Comparison of ENCODE assay signal across 19 cellular contexts in the genomic region with DNA sequence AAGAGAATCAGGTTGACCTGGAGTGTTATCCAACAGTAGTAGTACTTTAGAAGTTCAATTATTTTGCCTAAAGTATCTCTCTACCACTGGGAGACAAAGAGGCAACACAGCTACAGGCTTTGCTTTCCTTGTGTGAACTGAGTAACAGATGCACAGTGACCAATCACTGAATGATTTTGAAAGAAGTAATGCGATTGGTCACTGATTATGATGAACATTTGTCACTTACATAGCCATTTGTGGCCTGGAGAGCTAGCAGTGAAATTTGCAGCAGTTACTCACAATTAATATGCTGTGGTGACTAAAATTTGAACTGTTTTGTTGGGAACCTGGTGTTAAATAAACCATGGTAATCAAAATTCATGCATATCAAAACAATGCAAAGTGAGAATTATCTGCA.
A peak's percentile ranks its signal among the peaks of the same experiment; 100 is the strongest.
DNase-seq lines count a peak whose midpoint lies in the region; ATAC-seq, FAIRE-seq and TF ChIP-seq lines count a peak whose summit lies in the region.
"Had no signal": no experiment of that assay in that cellular context is flagged by ENCODE, and none has a peak within 500 bp of the region (broad histone marks: within the 10 kb centered on the region; RNA-seq: fewer than 3 reads in every experiment).

No MANE protein-coding gene starts in this region.

- H2AFZ ChIP-seq in mammary epithelial cell (ENCODE audit: low read depth, low read length) (peak overlapping the region; percentile 26), smooth muscle cell (ENCODE audit: low read depth) (no peak overlapping the region)

- H3K27ac ChIP-seq in mammary epithelial cell (ENCODE audit: insufficient read depth, low read depth, low read length), result peak overlapping the region; percentile 90
- peak overlapping the region; percentile 90 for H3K27ac ChIP-seq in smooth muscle cell (ENCODE audit: low read depth)

- no peaks in the 10 kb centered on the region for H3K27me3 ChIP-seq in mammary epithelial cell (ENCODE audit: insufficient read depth, low read length)
- no peaks in the 10 kb centered on the region for H3K27me3 ChIP-seq in bronchial epithelial cell (ENCODE audit: control insufficient read depth, insufficient read depth, low read length)
- no peaks in the 10 kb centered on the region for H3K27me3 ChIP-seq in smooth muscle cell (ENCODE audit: low read depth)

- no peaks in the 10 kb centered on the region for H4K20me1 ChIP-seq in mammary epithelial cell (ENCODE audit: insufficient read depth, low read length)
- H4K20me1 ChIP-seq in smooth muscle cell (ENCODE audit: low read depth), result no peaks in the 10 kb centered on the region

- CTCF ChIA-PET in mammary epithelial cell (lab: Charles Lee; ENCODE audit: low non-redundant PET) (no interaction called here), MCF 10A (lab: Yijun Ruan, JAX) (no interaction called here)

- H3K36me3 ChIP-seq in mammary epithelial cell (ENCODE audit: insufficient read depth, low read length) (no peaks in the 10 kb centered on the region), bronchial epithelial cell (ENCODE audit: control insufficient read depth, insufficient read depth, low read length) (no peaks in the 10 kb centered on the region), smooth muscle cell (ENCODE audit: low read depth) (no peaks in the 10 kb centered on the region)

- H3K36me3 Mint-ChIP-seq in MCF 10A (ENCODE audit: insufficient read depth, unreplicated experiment), result no peaks in the 10 kb centered on the region
- H3K36me3 Mint-ChIP-seq: stimulated activated memory B cell treated with anti-CD40 and anti-IgM and Interleukin-4, amounts not matched to agents 10 μg/mL and 1 μg/mL and 100 μg/mL, for 72 hours; type B pancreatic cell had no signal

- intact Hi-C loops in mammary epithelial cell (cut with micrococcal nuclease) (no loop called here), MCF 10A (cut with micrococcal nuclease) (no loop called here)

- H3K4me1 ChIP-seq in mammary epithelial cell (ENCODE audit: insufficient read depth, low read length) (peaks cover 45% of the 10 kb centered on the region), smooth muscle cell (ENCODE audit: low read depth) (no peaks in the 10 kb centered on the region)

- H3K27ac Mint-ChIP-seq in MCF 10A (ENCODE audit: low read depth, unreplicated experiment), result no peak overlapping the region
- H3K27ac Mint-ChIP-seq: stimulated activated memory B cell treated with anti-CD40 and anti-IgM and Interleukin-4, amounts not matched to agents 10 μg/mL and 1 μg/mL and 100 μg/mL, for 72 hours; type B pancreatic cell had no signal

- DNase-seq in mammary epithelial cell, result peak; percentile 38
- no peak for DNase-seq in MCF 10A (ENCODE audit: unreplicated experiment)
- peak; percentile 52 for DNase-seq in RCC 7860 (ENCODE audit: low spot score)
- peak; percentile 27 for DNase-seq in bronchial epithelial cell (ENCODE audit: low read depth)
- no peak for DNase-seq in smooth muscle cell (lab: John Stamatoyannopoulos, UW; ENCODE audit: unreplicated experiment)
- no peak for DNase-seq in dedifferentiated amniotic fluid mesenchymal stem cell (ENCODE audit: extremely low spot score)
- no peak for DNase-seq in NCI-H2081 (lab: John Stamatoyannopoulos, UW)
- DNase-seq: activated CD4-positive, alpha-beta T cell treated with anti-CD3 and anti-CD28 coated beads, Interleukin-2, amount 50 U/mL, for 4 hours; activated naive CD4-positive, alpha-beta T cell; AML-193; caudate nucleus; NCI-H774 had no signal

- POLR2A ChIA-PET in MCF 10A (lab: Yijun Ruan, JAX), result interaction anchor here (0.9 kb wide), 1 partner anchor 88 kb away, joined by 3 read pairs; no protein-coding TSS in a partner anchor

- no peak overlapping the region for H3K4me3 Mint-ChIP-seq in MCF 10A (ENCODE audit: unreplicated experiment)
- H3K4me3 Mint-ChIP-seq: stimulated activated memory B cell treated with anti-CD40 and anti-IgM and Interleukin-4, amounts not matched to agents 10 μg/mL and 1 μg/mL and 100 μg/mL, for 72 hours; type B pancreatic cell had no signal

- FAIRE-seq in RCC 7860 (lab: Jason Lieb, UNC), result peak; percentile 53
- no peak for FAIRE-seq in bronchial epithelial cell (lab: Jason Lieb, UNC)
- FAIRE-seq: D721Med had no signal

- no peak for TF ChIP-seq CTCF in mammary epithelial cell (conservative IDR thresholded peaks at IDR 0.05 in 1 of 2, IDR thresholded peaks at IDR 0.05 in 1 of 2; ENCODE audit: extremely low read depth in 1 of 2, insufficient read depth in 1 of 2, low read depth in 1 of 2, low read length in 2 of 2)
- TF ChIP-seq CTCF in MCF 10A (IDR thresholded peaks at IDR 0.05; ENCODE audit: unreplicated experiment), result no peak
- TF ChIP-seq CTCF in bronchial epithelial cell (IDR thresholded peaks at IDR 0.05; ENCODE audit: insufficient read depth, low read length, severe bottlenecking), result no peak
- TF ChIP-seq CTCF in smooth muscle cell (IDR thresholded peaks at IDR 0.05; ENCODE audit: borderline replicate concordance, insufficient read depth, poor library complexity, severe bottlenecking), result no peak

- in situ Hi-C loops in mammary epithelial cell (cut with MboI; ENCODE audit: low sequenced_read_pairs in 2 of 2), result no loop called here

- peaks cover 17% of the 10 kb centered on the region for H3K27me3 Mint-ChIP-seq in MCF 10A (ENCODE audit: insufficient read depth, unreplicated experiment)
- H3K27me3 Mint-ChIP-seq: stimulated activated memory B cell treated with anti-CD40 and anti-IgM and Interleukin-4, amounts not matched to agents 10 μg/mL and 1 μg/mL and 100 μg/mL, for 72 hours; type B pancreatic cell had no signal

- H3K9me3 Mint-ChIP-seq in MCF 10A (ENCODE audit: unreplicated experiment), result no peaks in the 10 kb centered on the region
- H3K9me3 Mint-ChIP-seq: stimulated activated memory B cell treated with anti-CD40 and anti-IgM and Interleukin-4, amounts not matched to agents 10 μg/mL and 1 μg/mL and 100 μg/mL, for 72 hours had no signal

- H3K4me1 Mint-ChIP-seq in MCF 10A (ENCODE audit: insufficient read depth, unreplicated experiment), result peaks cover 18% of the 10 kb centered on the region

- BruUV-seq in mammary epithelial cell (replicated peaks; lab: Mats Ljungman, UMichigan) (no TSS peak), MCF 10A (replicated peaks; lab: Mats Ljungman, UMichigan) (no TSS peak)

- H3K4me2 ChIP-seq in mammary epithelial cell (ENCODE audit: insufficient read depth, low read depth, low read length) (peak overlapping the region; percentile 41), smooth muscle cell (no peak overlapping the region)

- H3K79me2 ChIP-seq in mammary epithelial cell (ENCODE audit: insufficient read depth, low read length), result no peaks in the 10 kb centered on the region
- H3K79me2 ChIP-seq in smooth muscle cell (ENCODE audit: low read depth), result no peaks in the 10 kb centered on the region

- H3K9ac ChIP-seq in mammary epithelial cell (ENCODE audit: insufficient read depth, low read length) (peak overlapping the region; percentile 47), smooth muscle cell (ENCODE audit: low read depth) (peak overlapping the region; percentile 31)

- no peaks in the 10 kb centered on the region for H3F3A ChIP-seq in smooth muscle cell (ENCODE audit: low read depth)

- no peaks in the 10 kb centered on the region for H3K9me3 ChIP-seq in mammary epithelial cell (replicated peaks; ENCODE audit: insufficient read depth, low read length)
- H3K9me3 ChIP-seq in smooth muscle cell (replicated peaks; ENCODE audit: low read depth), result no peaks in the 10 kb centered on the region

- dilution Hi-C loops in mammary epithelial cell (cut with HindIII; ENCODE audit: low sequenced_read_pairs), result no loop called here

- WGBS in mammary epithelial cell (ENCODE audit: low coverage, missing lambda C conversion rate), result 100% methylated on average over 1 of the region's 1 CpG
- 70% methylated on average over 1 of the region's 1 CpG for WGBS in smooth muscle cell (ENCODE audit: low lambda C conversion rate)

- ATAC-seq in GM18498 (IDR thresholded peaks at IDR 0.05; ENCODE audit: unreplicated experiment), result no peak
- ATAC-seq: Right ventricle myocardium inferior, sciatic nerve had no signal

- H3K4me3 ChIP-seq in mammary epithelial cell (replicated peaks in 1 of 3; ENCODE audit: insufficient read depth in 1 of 3, low read depth in 2 of 3, low read length in 3 of 3) (no peak overlapping the region), bronchial epithelial cell (ENCODE audit: low read depth, low read length) (no peak overlapping the region), smooth muscle cell (no peak overlapping the region)
- H3K4me3 ChIP-seq: lung had no signal

Comparison
In these comparisons a context has a peak if more than half of its experiments do, and no peak if none do; other contexts are left out.
1. DNase-seq: peak in mammary epithelial cell (single experiment), RCC 7860 (single experiment) and bronchial epithelial cell (single experiment); none in MCF 10A (single experiment), smooth muscle cell (single experiment), dedifferentiated amniotic fluid mesenchymal stem cell (single experiment) and NCI-H2081 (0 of 2).